Comparison of ENCODE assay signal across 13 cellular contexts in the genomic region with DNA sequence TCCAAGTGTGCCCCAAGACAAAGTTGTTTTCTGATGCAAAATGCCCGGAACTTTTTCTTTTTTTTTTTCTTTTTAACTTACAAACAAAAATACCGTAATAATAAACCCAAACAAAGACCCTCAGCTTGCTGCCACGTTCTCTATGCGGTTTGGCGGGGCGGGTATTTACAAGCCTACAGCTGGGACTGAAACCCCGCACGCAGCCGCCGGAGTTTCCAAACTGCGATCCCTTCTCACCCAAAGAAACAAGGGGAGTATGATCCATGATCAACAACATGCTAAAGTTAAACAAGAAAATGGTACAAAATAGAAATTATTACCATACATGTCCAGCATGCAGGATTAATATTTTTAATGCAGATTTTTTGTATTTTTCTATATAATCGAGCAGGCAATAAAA. TPM values are rescaled to one million over a fixed set of nuclear protein-coding genes. Genes with fewer than 3 reads are reported as not detected.
A peak's percentile ranks its signal among the peaks of the same experiment; 100 is the strongest.
DNase-seq lines count a peak whose midpoint lies in the region; ATAC-seq and TF ChIP-seq lines count a peak whose summit lies in the region.
"Had no signal": no experiment of that assay in that cellular context is flagged by ENCODE, and none has a peak within 500 bp of the region (broad histone marks: within the 10 kb centered on the region; RNA-seq: fewer than 3 reads in every experiment).

No MANE protein-coding gene starts in this region.

- H3K27ac ChIP-seq in heart right ventricle (peak overlapping the region in 9 of 10 donors; percentile 86 to 99 (median 96)), ovary (no peak overlapping the region)
- H3K27ac ChIP-seq: SJSA1 had no signal

- intact Hi-C loops in heart right ventricle (cut with DNase I), result loop anchor here in 9 of 10 donors (5.0 to 10.0 kb wide), 10 partner anchors 422 to 1422 kb away; no protein-coding TSS in a partner anchor
- intact Hi-C loops in ovary (cut with DNase I), result loop anchor here in 2 of 4 donors (5.0 to 10.0 kb wide), 2 partner anchors 802 to 850 kb away; no protein-coding TSS in a partner anchor

- H3K36me3 ChIP-seq in adipocyte (ENCODE audit: control insufficient read depth, insufficient read depth, low read length, severe bottlenecking) (peaks cover 11% of the 10 kb centered on the region), heart right ventricle (peaks cover 0 to 13% (median 0%) of the 10 kb centered on the region in 9 donors), ovary (no peaks in the 10 kb centered on the region)
- H3K36me3 ChIP-seq: SJSA1 had no signal

- DNase-seq in AG04449 (ENCODE audit: low read depth, low spot score) (no peak), adipocyte (ENCODE audit: low read depth) (no peak), heart right ventricle (no peak), ovary (no peak), COR-L47 (lab: John Stamatoyannopoulos, UW) (no peak)
- no peak for DNase-seq in activated CD4-positive, alpha-beta T cell treated with anti-CD3 and anti-CD28 coated beads, Interleukin-2, amount 50 U/mL, for 4 hours
- DNase-seq: activated CD4-positive, alpha-beta memory T cell treated with anti-CD3 and anti-CD28 coated beads for 36 hours; NCI-H2171 treated with DMSO at 0.1 percent for 48 hours; stimulated activated CD4-positive, alpha-beta T cell treated with anti-CD3 and anti-CD28 coated beads, Interleukin-2, amount 100 ng/mL, for 24 hours had no signal

- no peak for ATAC-seq in heart right ventricle
- ATAC-seq in HG03196 (IDR thresholded peaks at IDR 0.05; ENCODE audit: unreplicated experiment), result no peak
- ATAC-seq in GM21515 (IDR thresholded peaks at IDR 0.05; ENCODE audit: unreplicated experiment), result no peak
- ATAC-seq: GM12878 had no signal

- TF ChIP-seq POLR2A in ovary (IDR thresholded peaks at IDR 0.05), result no peak

- TF ChIP-seq EP300 in ovary (IDR thresholded peaks at IDR 0.05), result no peak

- H3K27me3 ChIP-seq in adipocyte (replicated peaks; ENCODE audit: control insufficient read depth, insufficient read depth, low read length) (peaks cover 17% of the 10 kb centered on the region), heart right ventricle (peaks cover 17 to 99% (median 51%) of the 10 kb centered on the region in 7 donors), ovary (peaks cover 4% of the 10 kb centered on the region)

- peak overlapping the region; percentile 96 for H3K9ac ChIP-seq in adipocyte (ENCODE audit: low read length)

- H3K4me3 ChIP-seq in AG04449 (ENCODE audit: low read depth, low read length) (peak overlapping the region; percentile 63), adipocyte (ENCODE audit: low read length) (peak overlapping the region; percentile 97), heart right ventricle (peak overlapping the region; percentile 45 to 74 (median 68)), ovary (peak overlapping the region; percentile 59)
- H3K4me3 ChIP-seq: GM12878, SJSA1 had no signal

- POLR2A ChIA-PET in AG04449 (lab: Yijun Ruan, JAX), result no interaction called here

- CTCF ChIA-PET in AG04449 (lab: Yijun Ruan, JAX), result interaction anchor here (0.6 kb wide), 1 partner anchor 25 kb away, joined by 3 read pairs; no protein-coding TSS in a partner anchor

- H3K4me1 ChIP-seq in adipocyte (ENCODE audit: control insufficient read depth, insufficient read depth, low read length) (peaks cover 30% of the 10 kb centered on the region), heart right ventricle (peaks cover 8 to 73% (median 48%) of the 10 kb centered on the region in 9 donors), ovary (ENCODE audit: insufficient read depth) (peaks cover 9% of the 10 kb centered on the region)

- H3K9me3 ChIP-seq in adipocyte (ENCODE audit: control insufficient read depth, low read length) (no peaks in the 10 kb centered on the region), heart right ventricle (no peaks in the 10 kb centered on the region), ovary (no peaks in the 10 kb centered on the region)

- 58 to 64% methylated on average over 12 of the region's 12 CpGs for WGBS in heart right ventricle, 2 donors
- WGBS in ovary, 3 donors, result 39 to 62% (median 43%) methylated on average over 12 of the region's 12 CpGs

- TF ChIP-seq CTCF in AG04449 (IDR thresholded peaks at IDR 0.05; ENCODE audit: insufficient read depth, low read length, missing control alignments) (no peak), heart right ventricle (IDR thresholded peaks at IDR 0.05) (no peak), ovary (IDR thresholded peaks at IDR 0.05) (no peak)

RNA-seq across cellular contexts. Expression of a gene that starts 2.1 kb away (rescaled TPM):
- total RNA-seq in heart right ventricle (10 to 100 TPM in 4 of 10 donors, 1 to 10 TPM in 6; 3.2 to 32.0 (median 7.1) TPM), ovary (10 to 100 TPM in 4 of 7 donors, 1 to 10 TPM in 3; 7.9 to 29.4 (median 11.9) TPM)
- polyA plus RNA-seq in heart right ventricle (1 to 10 TPM; 3.8 to 6.4 TPM), ovary (10 to 100 TPM in 1 of 2 donors, 1 to 10 TPM in 1; 6.9 to 19.3 TPM)
- total RNA-seq: activated CD4-positive, alpha-beta memory T cell treated with anti-CD3 and anti-CD28 coated beads for 36 hours; GM12878; SJSA1 had no signal

Comparison
In these comparisons a context has a peak if more than half of its experiments do, and no peak if none do; other contexts are left out.
1. H3K27ac ChIP-seq: peak in heart right ventricle (9 of 10); none in ovary (0 of 2).
2. Peak in every context shown above with its lines, with median percentiles within 50 percentile points of each other: H3K4me3 ChIP-seq.